1 cellular context compared by ENCODE assay signal in genomic region chr19:17336872-17337674, GRCh38.
TF ChIP-seq lines count a peak whose summit lies in the region.

Gene GTPBP3 (plus strand): TSS chr19:17337553. CDS start chr19:17337612, 59 bp downstream.

TF ChIP-seq in HepG2, 621 proteins besides CTCF, POLR2A, EP300 and RAD21 (continued from another document and continues in another):
- TF ChIP-seq HBP1 (CRISPR knock-in tag; IDR thresholded peaks at IDR 0.05; ENCODE audit: low read depth) (peak; percentile 84; the same call in 1 of the 2 replicates), NFE2L2 (IDR thresholded peaks at IDR 0.05; ENCODE audit: low read length) (no peak), KDM5A (IDR thresholded peaks at IDR 0.05; ENCODE audit: borderline replicate concordance, low read length) (peak; percentile 97), ZNF264 (CRISPR knock-in tag; IDR thresholded peaks at IDR 0.05) (0 out of 2 replicates have a peak, but pooled peaks have one; percentile 1), RELA (CRISPR knock-in tag; IDR thresholded peaks at IDR 0.05) (0 out of 2 replicates have a peak, but pooled peaks have one; percentile 30), CREM (IDR thresholded peaks at IDR 0.05) (peak; percentile 86), CREM (CRISPR knock-in tag; IDR thresholded peaks at IDR 0.05) (no peak), ZC3H13 (CRISPR knock-in tag; IDR thresholded peaks at IDR 0.05) (no peak), TEAD2 (CRISPR knock-in tag; IDR thresholded peaks at IDR 0.05) (no peak), FOXP4 (CRISPR knock-in tag; IDR thresholded peaks at IDR 0.05) (peak; percentile 47; the same call in 1 of the 2 replicates), ADNP (CRISPR knock-in tag; IDR thresholded peaks at IDR 0.05) (no peak), SNAPC4 (CRISPR knock-in tag; IDR thresholded peaks at IDR 0.05) (no peak), ZNF777 (CRISPR knock-in tag; IDR thresholded peaks at IDR 0.05) (peak; percentile 13; the same call in 1 of the 2 replicates), POLR2AphosphoS5 (IDR thresholded peaks at IDR 0.05; ENCODE audit: low read depth, low read length) (peak; percentile 70), ZNF3 (CRISPR knock-in tag; IDR thresholded peaks at IDR 0.05) (no peak), ZSCAN25 (CRISPR knock-in tag; IDR thresholded peaks at IDR 0.05) (no peak; the same call in 1 of the 2 replicates), ZNF746 (CRISPR knock-in tag; IDR thresholded peaks at IDR 0.05) (0 out of 2 replicates have a peak, but pooled peaks have one; percentile 35), EED (CRISPR knock-in tag; IDR thresholded peaks at IDR 0.05) (0 out of 2 replicates have a peak, but pooled peaks have one; percentile 52), EHMT2 (IDR thresholded peaks at IDR 0.05; ENCODE audit: borderline replicate concordance, low read depth, low read length) (no peak), ZNF850 (CRISPR knock-in tag; conservative IDR thresholded peaks at IDR 0.05) (no peak), ZNF724P (CRISPR knock-in tag; IDR thresholded peaks at IDR 0.05; ENCODE audit: borderline replicate concordance) (peak; percentile 50; the same call in 1 of the 2 replicates), ZNF235 (CRISPR knock-in tag; IDR thresholded peaks at IDR 0.05; ENCODE audit: borderline replicate concordance) (0 out of 2 replicates have a peak, but pooled peaks have one; percentile 43), SMAD1 (CRISPR knock-in tag; IDR thresholded peaks at IDR 0.05; ENCODE audit: borderline replicate concordance, low read depth) (peak; percentile 61; the same call in 1 of the 2 replicates), HMGA1 (CRISPR knock-in tag; conservative IDR thresholded peaks at IDR 0.05) (no peak), ZNF256 (CRISPR knock-in tag; conservative IDR thresholded peaks at IDR 0.05) (peak; percentile 22; the same call in 1 of the 2 replicates), HOXA9 (CRISPR knock-in tag; IDR thresholded peaks at IDR 0.05; ENCODE audit: borderline replicate concordance) (no peak), SOX5 (CRISPR knock-in tag; IDR thresholded peaks at IDR 0.05; ENCODE audit: borderline replicate concordance) (no peak; the same call in 1 of the 2 replicates), ZNF34 (CRISPR knock-in tag; IDR thresholded peaks at IDR 0.05; ENCODE audit: borderline replicate concordance) (peak; percentile 60; the same call in 1 of the 2 replicates), ZNF800 (CRISPR knock-in tag; IDR thresholded peaks at IDR 0.05) (no peak), ARID4A (CRISPR knock-in tag; IDR thresholded peaks at IDR 0.05; ENCODE audit: borderline replicate concordance) (peak; percentile 76; the same call in 1 of the 2 replicates), ZNF230 (CRISPR knock-in tag; IDR thresholded peaks at IDR 0.05) (peak; percentile 74; the same call in 1 of the 2 replicates), PATZ1 (CRISPR knock-in tag; IDR thresholded peaks at IDR 0.05) (peak; percentile 66), ZNF772 (CRISPR knock-in tag; IDR thresholded peaks at IDR 0.05) (0 out of 2 replicates have a peak, but pooled peaks have one; percentile 67), FOSL2 (CRISPR knock-in tag; IDR thresholded peaks at IDR 0.05) (peak; percentile 47), THAP9 (CRISPR knock-in tag; IDR thresholded peaks at IDR 0.05; ENCODE audit: borderline replicate concordance) (peak; percentile 66; the same call in 1 of the 2 replicates), ERF (CRISPR knock-in tag; IDR thresholded peaks at IDR 0.05) (0 out of 2 replicates have a peak, but pooled peaks have one; percentile 48), ZNF446 (CRISPR knock-in tag; IDR thresholded peaks at IDR 0.05) (no peak), MXD3 (CRISPR knock-in tag; IDR thresholded peaks at IDR 0.05) (peak; percentile 43; the same call in 1 of the 2 replicates), ZNF781 (CRISPR knock-in tag; IDR thresholded peaks at IDR 0.05; ENCODE audit: borderline replicate concordance, not compliant biosample characterization) (peak; percentile 49)
